1 cellular context compared by ENCODE assay signal in genomic region chr3:25830373-25831305, GRCh38.
TF ChIP-seq lines count a peak whose summit lies in the region.

No MANE protein-coding gene starts in this region.

TF ChIP-seq in SK-N-SH, 30 proteins besides CTCF, POLR2A, EP300 and RAD21 (continued from another document):
- TF ChIP-seq REST (IDR thresholded peaks at IDR 0.05; ENCODE audit: low read depth, low read length) = no peak
- no peak for TF ChIP-seq FOXM1 (IDR thresholded peaks at IDR 0.05; ENCODE audit: low read depth)
- TF ChIP-seq NRF1 (IDR thresholded peaks at IDR 0.05; ENCODE audit: low read depth, low read length) = no peak
TF ChIP-seq in SK-N-SH: peak in this region for 2.
